29 cellular contexts compared by ENCODE assay signal in genomic region chr10:51266496-51266895, GRCh38.
"Had no signal": no experiment of that assay in that cellular context is flagged by ENCODE, and none has a peak within 500 bp of the region (broad histone marks: within the 10 kb centered on the region; RNA-seq: fewer than 3 reads in every experiment).

No MANE protein-coding gene starts in this region.

- H3K27me3 ChIP-seq: adrenal gland, body of pancreas, SJSA1 had no signal

- H3K9ac ChIP-seq: SK-N-SH had no signal

- H3K4me1 Mint-ChIP-seq: activated CD4-positive, alpha-beta T cell treated with anti-CD3 and anti-CD28 coated beads, Interleukin-2, amount 10 ng/mL, durations not matched to agents 24 days and 14 days; activated naive CD4-positive, alpha-beta T cell treated with anti-CD3 and anti-CD28 coated beads, Interleukin-2, amount 50 U/mL, for 24 hours; activated naive CD8-positive, alpha-beta T cell treated with anti-CD3 and anti-CD28 coated beads, Interleukin-2, amount 10 ng/mL, durations not matched to agents 7 days and 5 days; activated T-helper 17 cell treated with anti-CD3 and anti-CD28 coated beads, Interleukin-2, amount 50 U/mL, for 72 hours had no signal

- H3K36me3 Mint-ChIP-seq: activated naive CD4-positive, alpha-beta T cell treated with anti-CD3 and anti-CD28 coated beads, Interleukin-2, amount 50 U/mL, for 24 hours; activated naive CD8-positive, alpha-beta T cell treated with anti-CD3 and anti-CD28 coated beads, Interleukin-2, amount 10 ng/mL, durations not matched to agents 7 days and 5 days had no signal

- H3K9me3 ChIP-seq: adrenal gland, body of pancreas, SJSA1, SK-N-SH had no signal

- H3K9me3 Mint-ChIP-seq: activated CD4-positive, alpha-beta T cell treated with anti-CD3 and anti-CD28 coated beads, Interleukin-2, amount 10 ng/mL, durations not matched to agents 24 days and 14 days; activated naive CD4-positive, alpha-beta T cell treated with anti-CD3 and anti-CD28 coated beads, Interleukin-2, amount 50 U/mL, for 24 hours; activated T-helper 17 cell treated with anti-CD3 and anti-CD28 coated beads, Interleukin-2, amount 50 U/mL, for 72 hours; T-helper 1 cell treated with Interleukin-12 subunit alpha and Interleukin-12 subunit beta and Interleukin-4 antibody, amounts not matched to agents 30 μg/mL and 1 μg/mL, for 36 hours; T-helper 2 cell treated with Interferon-gamma antibody and Interleukin-4, amounts not matched to agents 5 μg/mL and 100 μg/mL, for 36 hours had no signal

- H3K4me3 ChIP-seq: adrenal gland, body of pancreas, SJSA1 had no signal

- DNase-seq: activated CD4-positive, alpha-beta T cell treated with anti-CD3 and anti-CD28 coated beads, Interleukin-2, amount 10 ng/mL, durations not matched to agents 24 days and 14 days; activated CD4-positive, alpha-beta T cell treated with anti-CD3 and anti-CD28 coated beads, Interleukin-2, amount 50 U/mL, for 4 hours; activated CD8-positive, alpha-beta T cell treated with anti-CD3 and anti-CD28 coated beads for 36 hours; activated gamma-delta T cell; activated naive CD4-positive, alpha-beta T cell treated with Interleukin-2 at 50 U/mL for 16 hours; activated naive CD8-positive, alpha-beta T cell treated with anti-CD3 and anti-CD28 coated beads, Interleukin-2, amount 10 ng/mL, durations not matched to agents 7 days and 5 days; activated T-cell treated with anti-CD3 and anti-CD28 coated beads, Interleukin-2, amount 50 U/mL, for 1 hour; activated T-cell treated with anti-CD3 and anti-CD28 coated beads, Interleukin-2, amount 50 U/mL, for 72 hours; adrenal gland; body of pancreas; caudate nucleus; cerebellar nuclear complex; NCI-H1092 treated with DMSO at 0.1 percent for 48 hours; NCI-H1417; NCI-H146; NCI-H187 treated with DMSO at 0.1 percent for 48 hours; NCI-H2081; NCI-H2171 treated with DMSO at 0.1 percent for 48 hours; NCI-H2227 treated with DMSO at 0.1 percent for 48 hours; NCI-H446 treated with DMSO at 0.1 percent for 48 hours; NCI-H524 treated with DMSO at 0.1 percent for 48 hours; SHP77; SK-N-SH had no signal

- H3K27me3 Mint-ChIP-seq: activated CD4-positive, alpha-beta T cell treated with anti-CD3 and anti-CD28 coated beads, Interleukin-2, amount 10 ng/mL, durations not matched to agents 24 days and 14 days; activated CD8-positive, alpha-beta T cell treated with anti-CD3 and anti-CD28 coated beads for 36 hours; activated naive CD4-positive, alpha-beta T cell treated with anti-CD3 and anti-CD28 coated beads, Interleukin-2, amount 50 U/mL, for 24 hours; activated T-helper 17 cell treated with anti-CD3 and anti-CD28 coated beads, Interleukin-2, amount 50 U/mL, for 72 hours had no signal

- H3K9me2 ChIP-seq: SK-N-SH had no signal

- H3K4me3 Mint-ChIP-seq: activated CD4-positive, alpha-beta T cell treated with anti-CD3 and anti-CD28 coated beads, Interleukin-2, amount 10 ng/mL, durations not matched to agents 24 days and 14 days; activated CD8-positive, alpha-beta T cell treated with anti-CD3 and anti-CD28 coated beads for 36 hours; activated naive CD4-positive, alpha-beta T cell treated with anti-CD3 and anti-CD28 coated beads, Interleukin-2, amount 50 U/mL, for 24 hours; activated naive CD8-positive, alpha-beta T cell treated with anti-CD3 and anti-CD28 coated beads, Interleukin-2, amount 10 ng/mL, durations not matched to agents 7 days and 5 days; activated T-cell treated with anti-CD3 and anti-CD28 coated beads, Interleukin-2, amount 50 U/mL, for 72 hours; activated T-helper 17 cell treated with anti-CD3 and anti-CD28 coated beads, Interleukin-2, amount 50 U/mL, for 72 hours; T-helper 1 cell treated with Interleukin-12 subunit alpha and Interleukin-12 subunit beta and Interleukin-4 antibody, amounts not matched to agents 30 μg/mL and 1 μg/mL, for 36 hours; T-helper 2 cell treated with Interferon-gamma antibody and Interleukin-4, amounts not matched to agents 5 μg/mL and 100 μg/mL, for 36 hours had no signal

- H3K36me3 ChIP-seq: adrenal gland, SJSA1 had no signal

- H3K27ac ChIP-seq: adrenal gland, body of pancreas, SJSA1 had no signal

- ATAC-seq: activated CD8-positive, alpha-beta T cell treated with anti-CD3 and anti-CD28 coated beads for 36 hours; activated T-cell treated with anti-CD3 and anti-CD28 coated beads, Interleukin-2, amount 50 U/mL, for 72 hours; activated T-helper 17 cell treated with anti-CD3 and anti-CD28 coated beads, Interleukin-2, amount 50 U/mL, for 72 hours; body of pancreas; Panc1 had no signal

- H3K4me2 ChIP-seq: SK-N-SH had no signal

- H3K27ac Mint-ChIP-seq: activated CD4-positive, alpha-beta T cell treated with anti-CD3 and anti-CD28 coated beads, Interleukin-2, amount 10 ng/mL, durations not matched to agents 24 days and 14 days; activated CD8-positive, alpha-beta T cell treated with anti-CD3 and anti-CD28 coated beads for 36 hours; activated naive CD4-positive, alpha-beta T cell treated with anti-CD3 and anti-CD28 coated beads, Interleukin-2, amount 50 U/mL, for 24 hours; activated naive CD8-positive, alpha-beta T cell treated with anti-CD3 and anti-CD28 coated beads, Interleukin-2, amount 10 ng/mL, durations not matched to agents 7 days and 5 days; activated T-cell treated with anti-CD3 and anti-CD28 coated beads, Interleukin-2, amount 50 U/mL, for 72 hours; activated T-helper 17 cell treated with anti-CD3 and anti-CD28 coated beads, Interleukin-2, amount 50 U/mL, for 72 hours; T-helper 1 cell treated with Interleukin-12 subunit alpha and Interleukin-12 subunit beta and Interleukin-4 antibody, amounts not matched to agents 30 μg/mL and 1 μg/mL, for 36 hours; T-helper 2 cell treated with Interferon-gamma antibody and Interleukin-4, amounts not matched to agents 5 μg/mL and 100 μg/mL, for 36 hours had no signal

- H3K4me1 ChIP-seq: body of pancreas, SJSA1 had no signal
